Comparison of ENCODE assay signal across 15 cellular contexts in the genomic region with DNA sequence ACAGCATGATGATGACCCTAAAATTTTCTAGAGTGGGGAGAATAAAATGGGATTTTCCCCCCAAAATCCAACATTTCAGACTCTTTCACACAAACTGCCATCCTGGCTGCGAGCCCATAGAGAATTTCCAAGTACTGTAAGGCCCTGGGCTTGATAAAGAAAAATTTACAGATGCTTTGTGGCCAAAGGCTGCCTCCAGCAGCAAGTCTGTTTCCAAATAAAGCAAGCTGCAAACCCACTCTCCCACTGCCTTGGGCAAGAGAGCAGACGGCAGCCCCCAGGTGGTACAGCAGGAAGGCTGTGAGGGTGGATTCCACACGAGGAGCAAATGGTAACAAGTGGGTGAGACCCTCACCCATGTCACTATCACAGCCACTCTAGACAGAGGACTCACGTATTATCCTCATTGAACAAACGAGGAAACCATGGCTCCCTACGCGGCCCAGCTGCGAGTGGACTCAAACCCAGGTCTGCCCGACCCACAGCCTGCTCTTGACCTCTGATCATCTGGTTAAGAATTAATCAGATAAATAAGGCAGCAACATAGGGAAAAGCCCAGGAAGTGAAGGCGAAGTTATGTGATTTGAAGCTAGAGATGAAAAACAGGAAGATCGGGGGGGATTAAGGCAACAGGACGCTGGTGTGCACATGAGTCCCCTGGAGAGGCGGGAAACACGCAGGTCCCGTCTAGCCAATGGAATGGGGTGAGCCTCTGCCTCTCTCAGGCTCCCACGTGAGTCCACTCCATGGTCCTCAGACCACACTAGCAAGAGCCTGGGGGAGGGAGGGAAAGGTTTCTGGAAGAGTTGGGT. TPM values are rescaled to one million over a fixed set of nuclear protein-coding genes. Genes with fewer than 3 reads are reported as not detected.
DNase-seq lines count a peak whose midpoint lies in the region; ATAC-seq and TF ChIP-seq lines count a peak whose summit lies in the region.
"Had no signal": no experiment of that assay in that cellular context is flagged by ENCODE, and none has a peak within 500 bp of the region (broad histone marks: within the 10 kb centered on the region; RNA-seq: fewer than 3 reads in every experiment).

No MANE protein-coding gene starts in this region.

- 54% methylated on average over 16 of the region's 16 CpGs for WGBS in liver

- no peak overlapping the region for H3K27ac ChIP-seq in liver (ENCODE audit: low read depth in 1 of 2, low read length in 2 of 2)
- H3K27ac ChIP-seq: gastroesophageal sphincter had no signal

- no peaks in the 10 kb centered on the region for H3K36me3 ChIP-seq in liver (ENCODE audit: control insufficient read depth in 4 of 4, insufficient read depth in 3 of 4, low read depth in 1 of 4, low read length in 3 of 4)

- peaks cover 0 to 7% (median 4%) of the 10 kb centered on the region in 4 donors for H3K4me1 ChIP-seq in liver (ENCODE audit: control insufficient read depth in 4 of 4, insufficient read depth in 4 of 4, low read length in 3 of 4)
- H3K4me1 ChIP-seq: gastroesophageal sphincter had no signal

- peaks cover 53% of the 10 kb centered on the region for H3K4me1 Mint-ChIP-seq in activated naive CD4-positive, alpha-beta T cell treated with anti-CD3 and anti-CD28 coated beads, Interleukin-2, amount 50 U/mL, for 24 hours
- H3K4me1 Mint-ChIP-seq in activated naive CD8-positive, alpha-beta T cell treated with anti-CD3 and anti-CD28 coated beads for 36 hours: peaks cover 23% of the 10 kb centered on the region

- no peak overlapping the region for H3K9ac ChIP-seq in liver (ENCODE audit: low read depth in 1 of 2, low read length in 2 of 2)

- TF ChIP-seq CTCF in liver (IDR thresholded peaks at IDR 0.05; ENCODE audit: low read depth, low read length, missing input control) (no peak), GM13976 (IDR thresholded peaks at IDR 0.05; ENCODE audit: borderline replicate concordance, control extremely low read depth, extremely low read depth, insufficient read depth, missing control alignments) (no peak)

- in situ Hi-C loops in GM13976 (cut with MboI; ENCODE audit: low sequenced_read_pairs, unreplicated experiment): no loop called here

- H3K9me3 ChIP-seq in liver (ENCODE audit: control insufficient read depth in 4 of 4, low read length in 3 of 4): no peaks in the 10 kb centered on the region
- H3K9me3 ChIP-seq: gastroesophageal sphincter, mucosa of descending colon had no signal

- peak overlapping the region; percentile 52 for H3K4me3 Mint-ChIP-seq in activated naive CD4-positive, alpha-beta T cell treated with anti-CD3 and anti-CD28 coated beads, Interleukin-2, amount 50 U/mL, for 24 hours
- H3K4me3 Mint-ChIP-seq in activated naive CD8-positive, alpha-beta T cell treated with anti-CD3 and anti-CD28 coated beads for 36 hours: no peak overlapping the region

- H3K27me3 ChIP-seq in liver (ENCODE audit: control insufficient read depth in 4 of 4, insufficient read depth in 4 of 4, low read length in 3 of 4): no peaks in the 10 kb centered on the region
- H3K27me3 ChIP-seq: gastroesophageal sphincter had no signal

- no peaks in the 10 kb centered on the region for H3K9me3 Mint-ChIP-seq in activated naive CD4-positive, alpha-beta T cell treated with anti-CD3 and anti-CD28 coated beads, Interleukin-2, amount 50 U/mL, for 24 hours
- H3K9me3 Mint-ChIP-seq in activated naive CD8-positive, alpha-beta T cell treated with anti-CD3 and anti-CD28 coated beads for 36 hours: peaks cover 2% of the 10 kb centered on the region

- H3K4me3 ChIP-seq in liver (ENCODE audit: low read depth in 1 of 3, low read length in 3 of 3): no peak overlapping the region
- H3K4me3 ChIP-seq: gastroesophageal sphincter, K562, mucosa of descending colon had no signal

- no peak for DNase-seq in activated naive CD4-positive, alpha-beta T cell (lab: John Stamatoyannopoulos, UW)
- no peak for DNase-seq in activated naive CD8-positive, alpha-beta T cell treated with anti-CD3 and anti-CD28 coated beads for 36 hours
- no peak for DNase-seq in occipital lobe (lab: John Stamatoyannopoulos, UW)
- no peak for DNase-seq in GM13976 (ENCODE audit: low spot score)
- DNase-seq: effector CD8-positive, alpha-beta T cell; mucosa of descending colon; NCI-H1436 treated with DMSO at 0.1 percent for 48 hours; NCI-H510A treated with DMSO at 0.1 percent for 48 hours; T1000 had no signal

- no peaks in the 10 kb centered on the region for H3K27me3 Mint-ChIP-seq in activated naive CD4-positive, alpha-beta T cell treated with anti-CD3 and anti-CD28 coated beads, Interleukin-2, amount 50 U/mL, for 24 hours
- no peaks in the 10 kb centered on the region for H3K27me3 Mint-ChIP-seq in activated naive CD8-positive, alpha-beta T cell treated with anti-CD3 and anti-CD28 coated beads for 36 hours

- TF ChIP-seq RAD21 in liver (IDR thresholded peaks at IDR 0.05): no peak

- peak overlapping the region; percentile 85 for H3K27ac Mint-ChIP-seq in activated naive CD4-positive, alpha-beta T cell treated with anti-CD3 and anti-CD28 coated beads, Interleukin-2, amount 50 U/mL, for 24 hours
- peak overlapping the region; percentile 21 for H3K27ac Mint-ChIP-seq in activated naive CD8-positive, alpha-beta T cell treated with anti-CD3 and anti-CD28 coated beads for 36 hours

- ATAC-seq in GM21381 (IDR thresholded peaks at IDR 0.05; ENCODE audit: unreplicated experiment): no peak
- ATAC-seq in GM18873 (IDR thresholded peaks at IDR 0.05; ENCODE audit: low FRiP score, unreplicated experiment): no peak
- ATAC-seq: gastroesophageal sphincter, mucosa of descending colon had no signal

- H3K36me3 Mint-ChIP-seq in activated naive CD4-positive, alpha-beta T cell treated with anti-CD3 and anti-CD28 coated beads, Interleukin-2, amount 50 U/mL, for 24 hours: no peaks in the 10 kb centered on the region
- H3K36me3 Mint-ChIP-seq in activated naive CD8-positive, alpha-beta T cell treated with anti-CD3 and anti-CD28 coated beads for 36 hours: peaks cover 2% of the 10 kb centered on the region

TF ChIP-seq in liver, 16 proteins besides CTCF, POLR2A, EP300 and RAD21:
- TF ChIP-seq NR2F2 (IDR thresholded peaks at IDR 0.05): no peak
- TF ChIP-seq HNF4A (conservative IDR thresholded peaks at IDR 0.05): peak; percentile 39 to 68
- TF ChIP-seq RXRA (IDR thresholded peaks at IDR 0.05): peak in 1 of 2 donors; percentile 13

RNA-seq across cellular contexts. Expression of a gene that starts 37.4 kb away (rescaled TPM):
- total RNA-seq in activated naive CD8-positive, alpha-beta T cell treated with anti-CD3 and anti-CD28 coated beads for 36 hours: 1 to 10 TPM; 1.5 to 1.6 TPM
- total RNA-seq in liver (1 to 10 TPM; 1.0 to 3.5 TPM), occipital lobe (33.1 TPM)
- 1 to 10 TPM in 1 of 2 donors, under 1 TPM in 1; 0.33 to 1.9 TPM for polyA plus RNA-seq in liver
